In genomic region chr16:77233799-77234502, GRCh38 we compare ENCODE assay signal across 1 cellular context.
TF ChIP-seq lines count a peak whose summit lies in the region.

No MANE protein-coding gene starts in this region.

TF ChIP-seq in GM12878, 131 proteins besides CTCF, POLR2A, EP300 and RAD21:
- no peak for TF ChIP-seq ZBTB40 (IDR thresholded peaks at IDR 0.05; ENCODE audit: borderline replicate concordance)
- TF ChIP-seq ZNF592 (IDR thresholded peaks at IDR 0.05) = 0 out of 2 replicates have a peak, but pooled peaks have one; percentile 35
- no peak for TF ChIP-seq CHD1 (IDR thresholded peaks at IDR 0.05; ENCODE audit: low read depth, low read length)
- no peak for TF ChIP-seq BHLHE40 (IDR thresholded peaks at IDR 0.05; ENCODE audit: borderline replicate concordance in 1 of 2, low read depth in 2 of 2, low read length in 1 of 2)
